Comparison of ENCODE assay signal across 23 cellular contexts in the genomic region with DNA sequence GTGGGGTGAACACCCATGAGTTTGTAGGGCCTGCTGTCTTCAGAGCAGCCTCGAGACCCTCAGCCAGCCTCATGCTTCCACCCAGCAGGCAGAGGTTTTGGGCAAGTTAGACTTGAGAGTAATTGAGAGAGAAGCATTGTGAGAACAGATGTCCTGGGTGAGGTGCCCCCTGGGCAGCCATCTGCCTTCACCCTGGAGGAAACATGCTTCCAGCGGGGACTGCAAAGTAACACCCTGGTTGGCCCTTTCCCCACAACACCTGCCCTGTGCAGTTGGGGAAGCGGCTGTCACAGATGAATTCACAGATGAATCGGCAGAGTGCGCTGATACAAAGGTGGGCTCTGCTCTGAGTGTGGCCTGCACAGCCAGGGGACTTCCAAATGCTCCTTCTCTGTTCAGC. TPM values are rescaled to one million over a fixed set of nuclear protein-coding genes. Genes with fewer than 3 reads are reported as not detected.
"Had no signal": no experiment of that assay in that cellular context is flagged by ENCODE, and none has a peak within 500 bp of the region (broad histone marks: within the 10 kb centered on the region; RNA-seq: fewer than 3 reads in every experiment).

No MANE protein-coding gene starts in this region.

- H3K4me1 Mint-ChIP-seq: activated CD4-positive, alpha-beta T cell treated with anti-CD3 and anti-CD28 coated beads, Interleukin-2, amount 10 ng/mL, durations not matched to agents 7 days and 5 days; activated naive CD8-positive, alpha-beta T cell treated with anti-CD3 and anti-CD28 coated beads, Interleukin-2, amount 10 ng/mL, durations not matched to agents 7 days and 5 days had no signal

- H3K27ac Mint-ChIP-seq: activated CD4-positive, alpha-beta T cell treated with anti-CD3 and anti-CD28 coated beads, Interleukin-2, amount 10 ng/mL, durations not matched to agents 7 days and 5 days; activated CD8-positive, alpha-beta T cell treated with anti-CD3 and anti-CD28 coated beads, Interleukin-2, amount 10 ng/mL, durations not matched to agents 7 days and 5 days; activated naive CD8-positive, alpha-beta T cell treated with anti-CD3 and anti-CD28 coated beads, Interleukin-2, amount 10 ng/mL, durations not matched to agents 7 days and 5 days; activated T-cell treated with anti-CD3 and anti-CD28 coated beads, Interleukin-2, amount 50 U/mL, for 24 hours; activated T-helper 2 cell treated with anti-CD3 and anti-CD28 coated beads, Interferon-gamma antibody, Interleukin-2, Interleukin-4, amounts not matched to agents 10 μg/mL and 5 μg/mL and 100 μg/mL, durations not matched to agents 14 hours and 24 hours and 36 hours; endodermal cell; nephron; stimulated activated naive CD8-positive, alpha-beta T cell treated with anti-CD3 and anti-CD28 coated beads, Interleukin-15, Interleukin-2, amounts not matched to agents 100 ng/mL and 50 ng/mL, for 24 hours had no signal

- H3K9me3 ChIP-seq: lower lobe of right lung, prostate gland, right atrium auricular region, suprapubic skin, transverse colon, uterus had no signal

- H3K27me3 Mint-ChIP-seq: activated CD4-positive, alpha-beta T cell treated with anti-CD3 and anti-CD28 coated beads, Interleukin-2, amount 10 ng/mL, durations not matched to agents 7 days and 5 days; activated naive CD8-positive, alpha-beta T cell treated with anti-CD3 and anti-CD28 coated beads, Interleukin-2, amount 10 ng/mL, durations not matched to agents 7 days and 5 days; activated T-cell treated with anti-CD3 and anti-CD28 coated beads, Interleukin-2, amount 50 U/mL, for 24 hours; stimulated activated naive CD8-positive, alpha-beta T cell treated with anti-CD3 and anti-CD28 coated beads, Interleukin-15, Interleukin-2, amounts not matched to agents 100 ng/mL and 50 ng/mL, for 24 hours had no signal

- H3K9me3 Mint-ChIP-seq: activated CD4-positive, alpha-beta T cell treated with anti-CD3 and anti-CD28 coated beads, Interleukin-2, amount 10 ng/mL, durations not matched to agents 7 days and 5 days; activated naive CD8-positive, alpha-beta T cell treated with anti-CD3 and anti-CD28 coated beads, Interleukin-2, amount 10 ng/mL, durations not matched to agents 7 days and 5 days; activated T-cell treated with anti-CD3 and anti-CD28 coated beads, Interleukin-2, amount 50 U/mL, for 24 hours; activated T-helper 2 cell treated with anti-CD3 and anti-CD28 coated beads, Interferon-gamma antibody, Interleukin-2, Interleukin-4, amounts not matched to agents 10 μg/mL and 5 μg/mL and 100 μg/mL, durations not matched to agents 14 hours and 24 hours and 36 hours; endodermal cell; nephron; stimulated activated naive CD8-positive, alpha-beta T cell treated with anti-CD3 and anti-CD28 coated beads, Interleukin-15, Interleukin-2, amounts not matched to agents 100 ng/mL and 50 ng/mL, for 24 hours had no signal

- H3K4me3 Mint-ChIP-seq: activated CD4-positive, alpha-beta T cell treated with anti-CD3 and anti-CD28 coated beads, Interleukin-2, amount 10 ng/mL, durations not matched to agents 7 days and 5 days; activated CD8-positive, alpha-beta T cell treated with anti-CD3 and anti-CD28 coated beads, Interleukin-2, amount 10 ng/mL, durations not matched to agents 7 days and 5 days; activated naive CD8-positive, alpha-beta T cell treated with anti-CD3 and anti-CD28 coated beads, Interleukin-2, amount 10 ng/mL, durations not matched to agents 7 days and 5 days; activated T-cell treated with anti-CD3 and anti-CD28 coated beads, Interleukin-2, amount 50 U/mL, for 24 hours; endodermal cell; nephron; stimulated activated naive CD8-positive, alpha-beta T cell treated with anti-CD3 and anti-CD28 coated beads, Interleukin-15, Interleukin-2, amounts not matched to agents 100 ng/mL and 50 ng/mL, for 24 hours had no signal

- DNase-seq: activated CD4-positive, alpha-beta T cell treated with anti-CD3 and anti-CD28 coated beads, Interleukin-2, amount 10 ng/mL, durations not matched to agents 7 days and 5 days; activated CD8-positive, alpha-beta T cell treated with anti-CD3 and anti-CD28 coated beads, Interleukin-2, amount 10 ng/mL, durations not matched to agents 7 days and 5 days; activated naive CD4-positive, alpha-beta T cell treated with Interleukin-2 at 50 U/mL for 16 hours; activated naive CD8-positive, alpha-beta T cell treated with anti-CD3 and anti-CD28 coated beads, Interleukin-2, amount 10 ng/mL, durations not matched to agents 7 days and 5 days; activated T-cell treated with anti-CD3 and anti-CD28 coated beads, Interleukin-2, amount 50 U/mL, for 24 hours; amygdala; dorsolateral prefrontal cortex; endodermal cell; foreskin fibroblast; hypothalamus; islet precursor cell; lower lobe of right lung; midbrain; occipital lobe; transverse colon; uterus had no signal

- H3K27me3 ChIP-seq: dorsolateral prefrontal cortex, right atrium auricular region, suprapubic skin, transverse colon, uterus had no signal

- H3K4me1 ChIP-seq: lower lobe of right lung, prostate gland, transverse colon, uterus had no signal

- H3K27ac ChIP-seq: epithelial cell of prostate, lower lobe of right lung, prostate gland, right atrium auricular region, suprapubic skin, transverse colon, uterus had no signal

RNA-seq across cellular contexts. Expression of gene DRC3, which starts 42.9 kb away (rescaled TPM):
- total RNA-seq: activated T-helper 2 cell treated with anti-CD3 and anti-CD28 coated beads, Interferon-gamma antibody, Interleukin-2, Interleukin-4, amounts not matched to agents 10 μg/mL and 5 μg/mL and 100 μg/mL, durations not matched to agents 14 hours and 24 hours and 36 hours had no signal
